Comparison of ENCODE assay signal across 1 cellular context in the genomic region with DNA sequence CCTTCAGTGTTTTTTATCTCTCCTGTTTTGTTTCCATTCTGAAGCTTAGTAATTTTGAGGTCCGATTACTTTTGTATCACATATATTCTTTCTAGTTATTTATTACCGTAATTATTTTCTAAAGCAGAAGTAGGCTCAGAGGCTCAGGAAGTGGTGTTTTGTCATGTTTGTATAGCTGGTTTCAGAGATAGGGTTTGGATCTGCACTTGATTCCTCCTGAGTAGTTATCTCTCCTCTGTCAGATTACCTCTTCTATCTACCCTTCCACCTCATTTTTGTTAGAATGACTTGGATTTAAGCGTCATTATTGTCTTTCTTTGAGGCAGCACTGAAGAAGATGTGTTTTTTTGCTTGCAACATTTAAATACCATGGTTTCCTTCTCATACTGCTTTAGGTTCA.
TF ChIP-seq lines count a peak whose summit lies in the region.

No MANE protein-coding gene starts in this region.

TF ChIP-seq in GM23338, 12 proteins besides CTCF, POLR2A, EP300 and RAD21 (continued from another document):
- TF ChIP-seq, protein P1, sequence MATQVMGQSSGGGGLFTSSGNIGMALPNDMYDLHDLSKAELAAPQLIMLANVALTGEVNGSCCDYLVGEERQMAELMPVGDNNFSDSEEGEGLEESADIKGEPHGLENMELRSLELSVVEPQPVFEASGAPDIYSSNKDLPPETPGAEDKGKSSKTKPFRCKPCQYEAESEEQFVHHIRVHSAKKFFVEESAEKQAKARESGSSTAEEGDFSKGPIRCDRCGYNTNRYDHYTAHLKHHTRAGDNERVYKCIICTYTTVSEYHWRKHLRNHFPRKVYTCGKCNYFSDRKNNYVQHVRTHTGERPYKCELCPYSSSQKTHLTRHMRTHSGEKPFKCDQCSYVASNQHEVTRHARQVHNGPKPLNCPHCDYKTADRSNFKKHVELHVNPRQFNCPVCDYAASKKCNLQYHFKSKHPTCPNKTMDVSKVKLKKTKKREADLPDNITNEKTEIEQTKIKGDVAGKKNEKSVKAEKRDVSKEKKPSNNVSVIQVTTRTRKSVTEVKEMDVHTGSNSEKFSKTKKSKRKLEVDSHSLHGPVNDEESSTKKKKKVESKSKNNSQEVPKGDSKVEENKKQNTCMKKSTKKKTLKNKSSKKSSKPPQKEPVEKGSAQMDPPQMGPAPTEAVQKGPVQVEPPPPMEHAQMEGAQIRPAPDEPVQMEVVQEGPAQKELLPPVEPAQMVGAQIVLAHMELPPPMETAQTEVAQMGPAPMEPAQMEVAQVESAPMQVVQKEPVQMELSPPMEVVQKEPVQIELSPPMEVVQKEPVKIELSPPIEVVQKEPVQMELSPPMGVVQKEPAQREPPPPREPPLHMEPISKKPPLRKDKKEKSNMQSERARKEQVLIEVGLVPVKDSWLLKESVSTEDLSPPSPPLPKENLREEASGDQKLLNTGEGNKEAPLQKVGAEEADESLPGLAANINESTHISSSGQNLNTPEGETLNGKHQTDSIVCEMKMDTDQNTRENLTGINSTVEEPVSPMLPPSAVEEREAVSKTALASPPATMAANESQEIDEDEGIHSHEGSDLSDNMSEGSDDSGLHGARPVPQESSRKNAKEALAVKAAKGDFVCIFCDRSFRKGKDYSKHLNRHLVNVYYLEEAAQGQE (IDR thresholded peaks at IDR 0.05; ENCODE audit: unreplicated experiment) = no peak
- TF ChIP-seq ZNF331 (CRISPR knock-in tag; IDR thresholded peaks at IDR 0.05; ENCODE audit: low read depth) (no peak), JUNB (IDR thresholded peaks at IDR 0.05; ENCODE audit: unreplicated experiment) (no peak)
